ENCODE assay signal across 1 cellular context in the genomic region with DNA sequence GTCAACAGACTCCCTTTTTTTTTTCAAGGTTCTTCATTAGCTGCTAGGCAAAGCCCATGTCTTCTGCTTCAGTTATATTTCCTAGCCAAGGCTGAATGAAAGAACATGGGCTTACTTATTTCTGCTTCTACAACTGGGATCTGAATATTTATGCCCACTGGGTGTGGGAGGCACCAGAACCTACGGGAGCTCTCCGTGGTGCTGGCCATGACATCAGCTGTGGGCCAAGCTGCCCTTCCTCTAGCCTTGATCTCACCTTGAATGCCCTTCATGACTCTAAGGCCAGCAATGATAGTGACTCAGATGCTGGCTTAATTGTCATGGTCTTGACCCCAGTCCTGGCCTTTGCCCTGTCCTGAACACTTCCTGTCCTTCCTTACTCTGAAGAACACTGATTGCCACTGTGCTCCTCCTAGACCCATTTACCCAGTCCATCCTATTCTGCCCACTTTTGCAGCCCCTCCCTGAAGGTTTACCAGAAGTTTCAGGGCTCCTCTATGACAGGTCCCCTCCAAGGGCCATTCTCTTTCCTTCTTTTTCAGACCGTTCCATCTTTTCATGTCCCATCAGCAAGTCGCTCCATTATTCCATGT.
TF ChIP-seq lines count a peak whose summit lies in the region.

No MANE protein-coding gene starts in this region.

TF ChIP-seq in H1, 55 proteins besides CTCF, POLR2A, EP300 and RAD21:
- TF ChIP-seq POLR2AphosphoS5 (IDR thresholded peaks at IDR 0.05; ENCODE audit: low read depth, low read length), result no peak
- peak; percentile 44; the same call in 1 of the 2 replicates for TF ChIP-seq CREB1 (IDR thresholded peaks at IDR 0.05)
- TF ChIP-seq SIN3A (conservative IDR thresholded peaks at IDR 0.05 in 1 of 2, IDR thresholded peaks at IDR 0.05 in 1 of 2; ENCODE audit: low read depth in 1 of 2, low read length in 2 of 2), result 0 out of 4 replicates have a peak, but pooled peaks have one; percentile 55 to 65
- TF ChIP-seq, protein P1, sequence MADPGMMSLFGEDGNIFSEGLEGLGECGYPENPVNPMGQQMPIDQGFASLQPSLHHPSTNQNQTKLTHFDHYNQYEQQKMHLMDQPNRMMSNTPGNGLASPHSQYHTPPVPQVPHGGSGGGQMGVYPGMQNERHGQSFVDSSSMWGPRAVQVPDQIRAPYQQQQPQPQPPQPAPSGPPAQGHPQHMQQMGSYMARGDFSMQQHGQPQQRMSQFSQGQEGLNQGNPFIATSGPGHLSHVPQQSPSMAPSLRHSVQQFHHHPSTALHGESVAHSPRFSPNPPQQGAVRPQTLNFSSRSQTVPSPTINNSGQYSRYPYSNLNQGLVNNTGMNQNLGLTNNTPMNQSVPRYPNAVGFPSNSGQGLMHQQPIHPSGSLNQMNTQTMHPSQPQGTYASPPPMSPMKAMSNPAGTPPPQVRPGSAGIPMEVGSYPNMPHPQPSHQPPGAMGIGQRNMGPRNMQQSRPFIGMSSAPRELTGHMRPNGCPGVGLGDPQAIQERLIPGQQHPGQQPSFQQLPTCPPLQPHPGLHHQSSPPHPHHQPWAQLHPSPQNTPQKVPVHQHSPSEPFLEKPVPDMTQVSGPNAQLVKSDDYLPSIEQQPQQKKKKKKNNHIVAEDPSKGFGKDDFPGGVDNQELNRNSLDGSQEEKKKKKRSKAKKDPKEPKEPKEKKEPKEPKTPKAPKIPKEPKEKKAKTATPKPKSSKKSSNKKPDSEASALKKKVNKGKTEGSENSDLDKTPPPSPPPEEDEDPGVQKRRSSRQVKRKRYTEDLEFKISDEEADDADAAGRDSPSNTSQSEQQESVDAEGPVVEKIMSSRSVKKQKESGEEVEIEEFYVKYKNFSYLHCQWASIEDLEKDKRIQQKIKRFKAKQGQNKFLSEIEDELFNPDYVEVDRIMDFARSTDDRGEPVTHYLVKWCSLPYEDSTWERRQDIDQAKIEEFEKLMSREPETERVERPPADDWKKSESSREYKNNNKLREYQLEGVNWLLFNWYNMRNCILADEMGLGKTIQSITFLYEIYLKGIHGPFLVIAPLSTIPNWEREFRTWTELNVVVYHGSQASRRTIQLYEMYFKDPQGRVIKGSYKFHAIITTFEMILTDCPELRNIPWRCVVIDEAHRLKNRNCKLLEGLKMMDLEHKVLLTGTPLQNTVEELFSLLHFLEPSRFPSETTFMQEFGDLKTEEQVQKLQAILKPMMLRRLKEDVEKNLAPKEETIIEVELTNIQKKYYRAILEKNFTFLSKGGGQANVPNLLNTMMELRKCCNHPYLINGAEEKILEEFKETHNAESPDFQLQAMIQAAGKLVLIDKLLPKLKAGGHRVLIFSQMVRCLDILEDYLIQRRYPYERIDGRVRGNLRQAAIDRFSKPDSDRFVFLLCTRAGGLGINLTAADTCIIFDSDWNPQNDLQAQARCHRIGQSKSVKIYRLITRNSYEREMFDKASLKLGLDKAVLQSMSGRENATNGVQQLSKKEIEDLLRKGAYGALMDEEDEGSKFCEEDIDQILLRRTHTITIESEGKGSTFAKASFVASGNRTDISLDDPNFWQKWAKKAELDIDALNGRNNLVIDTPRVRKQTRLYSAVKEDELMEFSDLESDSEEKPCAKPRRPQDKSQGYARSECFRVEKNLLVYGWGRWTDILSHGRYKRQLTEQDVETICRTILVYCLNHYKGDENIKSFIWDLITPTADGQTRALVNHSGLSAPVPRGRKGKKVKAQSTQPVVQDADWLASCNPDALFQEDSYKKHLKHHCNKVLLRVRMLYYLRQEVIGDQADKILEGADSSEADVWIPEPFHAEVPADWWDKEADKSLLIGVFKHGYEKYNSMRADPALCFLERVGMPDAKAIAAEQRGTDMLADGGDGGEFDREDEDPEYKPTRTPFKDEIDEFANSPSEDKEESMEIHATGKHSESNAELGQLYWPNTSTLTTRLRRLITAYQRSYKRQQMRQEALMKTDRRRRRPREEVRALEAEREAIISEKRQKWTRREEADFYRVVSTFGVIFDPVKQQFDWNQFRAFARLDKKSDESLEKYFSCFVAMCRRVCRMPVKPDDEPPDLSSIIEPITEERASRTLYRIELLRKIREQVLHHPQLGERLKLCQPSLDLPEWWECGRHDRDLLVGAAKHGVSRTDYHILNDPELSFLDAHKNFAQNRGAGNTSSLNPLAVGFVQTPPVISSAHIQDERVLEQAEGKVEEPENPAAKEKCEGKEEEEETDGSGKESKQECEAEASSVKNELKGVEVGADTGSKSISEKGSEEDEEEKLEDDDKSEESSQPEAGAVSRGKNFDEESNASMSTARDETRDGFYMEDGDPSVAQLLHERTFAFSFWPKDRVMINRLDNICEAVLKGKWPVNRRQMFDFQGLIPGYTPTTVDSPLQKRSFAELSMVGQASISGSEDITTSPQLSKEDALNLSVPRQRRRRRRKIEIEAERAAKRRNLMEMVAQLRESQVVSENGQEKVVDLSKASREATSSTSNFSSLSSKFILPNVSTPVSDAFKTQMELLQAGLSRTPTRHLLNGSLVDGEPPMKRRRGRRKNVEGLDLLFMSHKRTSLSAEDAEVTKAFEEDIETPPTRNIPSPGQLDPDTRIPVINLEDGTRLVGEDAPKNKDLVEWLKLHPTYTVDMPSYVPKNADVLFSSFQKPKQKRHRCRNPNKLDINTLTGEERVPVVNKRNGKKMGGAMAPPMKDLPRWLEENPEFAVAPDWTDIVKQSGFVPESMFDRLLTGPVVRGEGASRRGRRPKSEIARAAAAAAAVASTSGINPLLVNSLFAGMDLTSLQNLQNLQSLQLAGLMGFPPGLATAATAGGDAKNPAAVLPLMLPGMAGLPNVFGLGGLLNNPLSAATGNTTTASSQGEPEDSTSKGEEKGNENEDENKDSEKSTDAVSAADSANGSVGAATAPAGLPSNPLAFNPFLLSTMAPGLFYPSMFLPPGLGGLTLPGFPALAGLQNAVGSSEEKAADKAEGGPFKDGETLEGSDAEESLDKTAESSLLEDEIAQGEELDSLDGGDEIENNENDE (IDR thresholded peaks at IDR 0.05; ENCODE audit: insufficient replicate concordance, low read length), result no peak
- TF ChIP-seq ZNF274 (IDR thresholded peaks at IDR 0.05; ENCODE audit: borderline replicate concordance, extremely low read depth, low read length), result no peak
- TF ChIP-seq JUND (IDR thresholded peaks at IDR 0.05; ENCODE audit: low read length), result 0 out of 2 replicates have a peak, but pooled peaks have one; percentile 43
- TF ChIP-seq TAF7 (optimal IDR thresholded peaks at IDR 0.05; ENCODE audit: borderline replicate concordance, low read depth, low read length), result no peak
- no peak for TF ChIP-seq TCF12 (IDR thresholded peaks at IDR 0.05; ENCODE audit: low read depth, low read length)
- no peak for TF ChIP-seq SIRT6 (IDR thresholded peaks at IDR 0.05; ENCODE audit: low read length)
- no peak for TF ChIP-seq TAF1 (IDR thresholded peaks at IDR 0.05; ENCODE audit: low read depth, low read length)
- no peak for TF ChIP-seq NANOG (IDR thresholded peaks at IDR 0.05; ENCODE audit: insufficient read depth, low read depth, low read length, poor library complexity, severe bottlenecking)
